10 cellular contexts compared by ENCODE assay signal in genomic region chr11:70661763-70662501, GRCh38.
DNase-seq lines count a peak whose midpoint lies in the region; ATAC-seq and TF ChIP-seq lines count a peak whose summit lies in the region.
"Had no signal": no experiment of that assay in that cellular context is flagged by ENCODE, and none has a peak within 500 bp of the region (broad histone marks: within the 10 kb centered on the region; RNA-seq: fewer than 3 reads in every experiment).

No MANE protein-coding gene starts in this region.

- TF ChIP-seq CTCF in foreskin fibroblast (IDR thresholded peaks at IDR 0.05; ENCODE audit: low read depth, low read length): no peak

- ATAC-seq in HG02852 (IDR thresholded peaks at IDR 0.05; ENCODE audit: unreplicated experiment) (no peak), GM18909 (IDR thresholded peaks at IDR 0.05; ENCODE audit: poor library complexity, unreplicated experiment) (no peak)

- H3K4me3 ChIP-seq in foreskin fibroblast (ENCODE audit: low read depth in 1 of 2, low read length in 2 of 2): peak overlapping the region; percentile 40 to 46

- peak; percentile 78 for DNase-seq in AG20443 (ENCODE audit: low spot score)
- DNase-seq in NCI-H69 (lab: John Stamatoyannopoulos, UW): peak; percentile 68
- DNase-seq in foreskin fibroblast: peak; percentile 43 to 72
- DNase-seq in nucleus accumbens (lab: John Stamatoyannopoulos, UW): peak in 43 of 56 donors; percentile 8 to 78 (median 41)
- no peak for DNase-seq in activated CD4-positive, alpha-beta T cell treated with anti-CD3 and anti-CD28 coated beads for 4 hours
- DNase-seq in cerebellar cortex (ENCODE audit: low spot score): no peak
- DNase-seq: Calu3, naive B cell had no signal

Comparison
In these comparisons a context has a peak if more than half of its experiments do, and no peak if none do; other contexts are left out.
1. DNase-seq: peak in AG20443 (single experiment), NCI-H69 (single experiment), foreskin fibroblast (2 of 2) and nucleus accumbens (43 of 56); none in activated CD4-positive, alpha-beta T cell treated with anti-CD3 and anti-CD28 coated beads for 4 hours (0 of 2) and cerebellar cortex (single experiment).